In genomic region chr10:20714979-20715378, GRCh38 we compare ENCODE assay signal across 26 cellular contexts.
"Had no signal": no experiment of that assay in that cellular context is flagged by ENCODE, and none has a peak within 500 bp of the region (broad histone marks: within the 10 kb centered on the region; RNA-seq: fewer than 3 reads in every experiment).

No MANE protein-coding gene starts in this region.

- H3K4me1 ChIP-seq: Peyer's patch, SJCRH30 had no signal

- H3K4me2 ChIP-seq: PC-9 had no signal

- H2AFZ ChIP-seq: PC-9 had no signal

- DNase-seq: Karpas-422; KG1; MG63; NCI-H1092; NCI-H1105 treated with DMSO at 0.1 percent for 48 hours; NCI-H1417 treated with DMSO at 0.1 percent for 48 hours; NCI-H146; NCI-H1694 treated with DMSO at 0.1 percent for 48 hours; NCI-H1930; NCI-H2081; NCI-H2107; NCI-H2171; NCI-H226; NCI-H446; NCI-H510A; NCI-H524 treated with DMSO at 0.1 percent for 48 hours; NCI-H69; NCI-H774; NK-92 treated with Interleukin-12 subunit alpha and Interleukin-12 subunit beta, amount 100 ng/mL, for 24 hours; OCI-M1; PC-9; Peyer's patch; SHP77 treated with DMSO at 0.1 percent for 48 hours; SJCRH30 had no signal

- ATAC-seq: Right ventricle myocardium inferior, SK-N-SH treated with all-trans-retinoic acid at 6 μM for 48 hours had no signal

- H3K27ac ChIP-seq: PC-9, Peyer's patch, SJCRH30 had no signal

- H3K36me3 ChIP-seq: MG63, Peyer's patch, SJCRH30 had no signal

- H3K4me3 ChIP-seq: MG63, PC-9, Peyer's patch, SJCRH30 had no signal

- H3K27me3 ChIP-seq: MG63, Peyer's patch, SJCRH30 had no signal

- H3K9me3 ChIP-seq: MG63, Peyer's patch, SJCRH30 had no signal
